ENCODE assay signal across 8 cellular contexts in the genomic region with DNA sequence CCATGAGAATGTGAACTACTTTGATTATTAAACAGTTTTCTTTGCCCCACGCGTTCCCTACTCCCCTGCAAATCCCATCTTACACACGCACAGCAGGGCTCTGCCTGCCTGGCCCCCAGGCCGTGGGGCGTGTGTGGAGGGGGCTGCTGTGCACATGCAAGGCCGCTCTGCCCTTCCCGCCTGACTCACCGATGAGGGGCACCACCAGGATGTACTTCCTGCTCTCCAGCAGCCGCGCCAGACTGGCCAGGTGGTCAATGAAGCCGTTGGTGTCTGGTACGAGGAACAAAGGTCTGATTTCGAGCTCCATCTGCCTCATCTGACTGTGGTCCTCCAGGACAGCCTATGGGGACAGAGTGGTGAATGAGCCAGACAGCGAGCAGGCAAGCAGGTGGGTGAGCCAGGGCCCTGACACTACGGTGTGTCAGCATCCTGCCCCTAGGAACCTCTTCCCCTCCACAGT. TPM values are rescaled to one million over a fixed set of nuclear protein-coding genes. Genes with fewer than 3 reads are reported as not detected.
DNase-seq lines count a peak whose midpoint lies in the region; ATAC-seq, FAIRE-seq and TF ChIP-seq lines count a peak whose summit lies in the region.

No MANE protein-coding gene starts in this region.

- no peak for ATAC-seq in GM19452 (IDR thresholded peaks at IDR 0.05; ENCODE audit: unreplicated experiment)

- H3K27me3 ChIP-seq in BE2C (no peaks in the 10 kb centered on the region), bronchial epithelial cell (ENCODE audit: control insufficient read depth, insufficient read depth, low read length) (no peaks in the 10 kb centered on the region), muscle layer of duodenum (ENCODE audit: low read depth, low read length) (no peaks in the 10 kb centered on the region)

- peaks cover 5% of the 10 kb centered on the region for H3K4me1 ChIP-seq in BE2C
- peaks cover 16 to 39% of the 10 kb centered on the region in 2 donors for H3K4me1 ChIP-seq in muscle layer of duodenum (ENCODE audit: control insufficient read depth in 1 of 2, insufficient read depth in 2 of 2, low read length in 2 of 2)

- TF ChIP-seq CTCF in BE2C (IDR thresholded peaks at IDR 0.05; ENCODE audit: low read depth, low read length) (no peak), bronchial epithelial cell (IDR thresholded peaks at IDR 0.05; ENCODE audit: insufficient read depth, low read length, severe bottlenecking) (no peak)

- no peaks in the 10 kb centered on the region for H3K9me3 ChIP-seq in BE2C
- H3K9me3 ChIP-seq in KOPT-K1 (ENCODE audit: insufficient read depth, low read length, poor library complexity, severe bottlenecking) = no peaks in the 10 kb centered on the region
- H3K9me3 ChIP-seq in muscle layer of duodenum (ENCODE audit: control insufficient read depth in 1 of 2, low read length in 2 of 2) = no peaks in the 10 kb centered on the region

- H3K36me3 ChIP-seq in BE2C = no peaks in the 10 kb centered on the region; the same call in 1 of the 2 replicates
- H3K36me3 ChIP-seq in KOPT-K1 (ENCODE audit: insufficient read depth, low read length) = peaks cover 63% of the 10 kb centered on the region
- H3K36me3 ChIP-seq in bronchial epithelial cell (ENCODE audit: control insufficient read depth, insufficient read depth, low read length) = peaks cover 18% of the 10 kb centered on the region
- peaks cover 16 to 61% of the 10 kb centered on the region in 2 donors for H3K36me3 ChIP-seq in muscle layer of duodenum (ENCODE audit: control insufficient read depth in 1 of 2, insufficient read depth in 2 of 2, low read length in 2 of 2)

- H3K27ac ChIP-seq in KOPT-K1 (ENCODE audit: low read depth, low read length, poor library complexity, severe bottlenecking) (peak overlapping the region; percentile 93), muscle layer of duodenum (ENCODE audit: low read length) (peak overlapping the region; percentile 45)

- FAIRE-seq in bronchial epithelial cell (lab: Jason Lieb, UNC) = no peak

- H3K4me3 ChIP-seq in BE2C (ENCODE audit: low read depth, low read length) (no peak overlapping the region), bronchial epithelial cell (ENCODE audit: low read depth, low read length) (no peak overlapping the region), muscle layer of duodenum (ENCODE audit: low read depth in 1 of 2, low read length in 2 of 2) (no peak overlapping the region)

- DNase-seq in BE2C (peak; percentile 62), bronchial epithelial cell (ENCODE audit: low read depth) (peak; percentile 61), NOMO-1 treated with DMSO at 0.1 percent for 48 hours (lab: John Stamatoyannopoulos, UW; ENCODE audit: unreplicated experiment) (no peak), SW 1271 (lab: John Stamatoyannopoulos, UW) (no peak)
- DNase-seq in stimulated activated naive CD4-positive, alpha-beta T cell (lab: John Stamatoyannopoulos, UW) = no peak

RNA-seq across cellular contexts. Expression of a gene that starts 13.7 kb away (rescaled TPM):
- polyA plus RNA-seq in BE2C (2012; ENCODE audit: insufficient read depth, insufficient read length, low read depth) = 1.3 TPM
- total RNA-seq in bronchial epithelial cell = 0.64 and 1.3 TPM in 2 replicates

RNA-seq across cellular contexts. Expression of a gene that starts 26.8 kb away (rescaled TPM):
- 45.7 TPM for polyA plus RNA-seq in BE2C (2012; ENCODE audit: insufficient read depth, insufficient read length, low read depth)
- 54.4 and 69.0 TPM in 2 replicates for total RNA-seq in bronchial epithelial cell

RNA-seq across cellular contexts. Expression of a gene that starts 38.7 kb away (rescaled TPM):
- 130 TPM for polyA plus RNA-seq in BE2C (2012; ENCODE audit: insufficient read depth, insufficient read length, low read depth)
- total RNA-seq in bronchial epithelial cell = 10.8 and 14.7 TPM in 2 replicates

RNA-seq across cellular contexts. Expression of a gene that starts 43.5 kb away (rescaled TPM):
- polyA plus RNA-seq in BE2C (2012; ENCODE audit: insufficient read depth, insufficient read length, low read depth) = 4.8 TPM
- total RNA-seq in bronchial epithelial cell = 0.13 and 0.26 TPM in 2 replicates

Comparison
In these comparisons a context has a peak if more than half of its experiments do, and no peak if none do; other contexts are left out.
1. DNase-seq: peak in BE2C (single experiment) and bronchial epithelial cell (single experiment); none in NOMO-1 treated with DMSO at 0.1 percent for 48 hours (single experiment), SW 1271 (0 of 2) and stimulated activated naive CD4-positive, alpha-beta T cell (0 of 6).